ENCODE assay signal across 25 cellular contexts in the genomic region with DNA sequence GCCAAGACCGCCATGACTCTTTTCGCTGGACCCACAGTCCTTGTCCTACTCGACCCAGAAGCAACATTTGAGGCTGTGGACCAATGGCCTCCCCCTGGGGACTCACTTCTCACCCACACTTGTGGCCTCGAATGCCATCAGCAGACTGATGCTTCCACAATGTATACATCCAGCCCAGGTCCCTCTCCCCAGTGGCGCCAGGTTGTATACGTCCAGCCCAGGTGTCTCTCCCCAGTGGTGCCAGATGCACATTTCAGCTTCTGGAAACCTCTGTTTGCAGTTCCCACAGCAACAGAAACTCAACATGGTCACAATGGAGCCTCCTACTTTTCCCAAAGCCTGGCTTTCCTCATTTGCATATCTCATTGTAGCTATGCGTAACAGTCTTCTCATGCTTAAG.
"Had no signal": no experiment of that assay in that cellular context is flagged by ENCODE, and none has a peak within 500 bp of the region (broad histone marks: within the 10 kb centered on the region; RNA-seq: fewer than 3 reads in every experiment).

No MANE protein-coding gene starts in this region.

- H3K9me3 ChIP-seq: esophagus squamous epithelium, gastroesophageal sphincter, heart right ventricle had no signal

- H3K27ac ChIP-seq: brain microvascular endothelial cell, esophagus squamous epithelium, gastroesophageal sphincter, heart right ventricle had no signal

- H3K4me1 ChIP-seq: esophagus squamous epithelium, gastroesophageal sphincter, heart right ventricle had no signal

- H3K4me3 ChIP-seq: esophagus squamous epithelium, gastroesophageal sphincter, heart right ventricle had no signal

- H3K36me3 ChIP-seq: brain microvascular endothelial cell, esophagus squamous epithelium, gastroesophageal sphincter, heart right ventricle had no signal

- DNase-seq: activated CD4-positive, alpha-beta memory T cell treated with anti-CD3 and anti-CD28 coated beads for 36 hours; activated CD4-positive, alpha-beta T cell treated with anti-CD3 and anti-CD28 coated beads for 36 hours; activated CD4-positive, alpha-beta T cell treated with anti-CD3 and anti-CD28 coated beads, Interleukin-2, amount 10 ng/mL, durations not matched to agents 24 days and 14 days; activated CD4-positive, CD25-positive, alpha-beta regulatory T cell; activated CD4-positive, CD25-positive, alpha-beta regulatory T cell treated with anti-CD3 and anti-CD28 coated beads, Interleukin-2, amount 50 U/mL, for 72 hours; activated CD8-positive, alpha-beta memory T cell treated with anti-CD3 and anti-CD28 coated beads, Interleukin-2, amount 10 ng/mL, durations not matched to agents 7 days and 5 days; activated CD8-positive, alpha-beta memory T cell treated with anti-CD3 and anti-CD28 coated beads, Interleukin-2, amount 50 U/mL, for 4 hours; activated CD8-positive, alpha-beta T cell treated with anti-CD3 and anti-CD28 coated beads, Interleukin-2, amount 10 ng/mL, durations not matched to agents 7 days and 5 days; activated effector memory CD4-positive, alpha-beta T cell treated with anti-CD3 and anti-CD28 coated beads, Interleukin-2, amount 50 U/mL, for 16 hours; activated naive CD4-positive, alpha-beta T cell treated with anti-CD3 and anti-CD28 coated beads for 36 hours; activated T-cell treated with anti-CD3 and anti-CD28 coated beads, Interleukin-2, amount 50 U/mL, for 1 hour; activated T-cell treated with anti-CD3 and anti-CD28 coated beads, Interleukin-2, amount 50 U/mL, for 48 hours; amniotic stem cell; anterior cingulate cortex; brain microvascular endothelial cell; cortex of kidney; dermis blood vessel endothelial cell; effector CD4-positive, alpha-beta T cell; effector memory CD8-positive, alpha-beta T cell; erythroblast; esophagus squamous epithelium; foreskin melanocyte; heart right ventricle; T-helper 2 cell had no signal

- H3K27me3 ChIP-seq: brain microvascular endothelial cell, esophagus squamous epithelium, gastroesophageal sphincter had no signal
